Comparison of ENCODE assay signal across 19 cellular contexts in the genomic region with DNA sequence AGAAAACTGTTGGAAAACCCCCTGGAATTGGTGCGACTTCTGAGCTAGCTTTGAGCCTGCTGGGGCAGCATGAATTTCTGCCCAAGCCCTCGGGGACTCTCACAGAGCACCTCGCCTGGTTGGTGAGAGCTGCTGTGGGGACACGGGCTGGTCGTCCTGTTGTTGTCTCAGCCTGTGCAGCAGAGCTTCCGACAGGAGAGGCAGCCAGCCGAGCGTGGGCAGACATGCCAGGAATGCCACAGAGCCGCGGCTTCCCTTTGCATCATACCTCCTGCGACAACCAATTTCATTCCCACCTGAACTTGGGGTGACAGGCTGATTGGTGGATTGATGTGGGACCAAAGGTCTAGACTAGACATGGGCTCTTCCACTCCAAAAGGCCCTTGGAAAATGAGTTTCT.
"Had no signal": no experiment of that assay in that cellular context is flagged by ENCODE, and none has a peak within 500 bp of the region (broad histone marks: within the 10 kb centered on the region; RNA-seq: fewer than 3 reads in every experiment).

No MANE protein-coding gene starts in this region.

- H3K27ac ChIP-seq: colonic mucosa, esophagus squamous epithelium, left ventricle myocardium inferior had no signal

- H3K4me3 ChIP-seq: colonic mucosa, esophagus squamous epithelium, left ventricle myocardium inferior, mucosa of descending colon had no signal

- H3K9me3 ChIP-seq: colonic mucosa, esophagus squamous epithelium, left ventricle myocardium inferior, mucosa of descending colon had no signal

- FAIRE-seq: endometrium, TTC549 had no signal

- ATAC-seq: activated CD8-positive, alpha-beta T cell treated with anti-CD3 and anti-CD28 coated beads, Interleukin-2, amount 10 ng/mL, durations not matched to agents 7 days and 5 days; activated T-cell treated with anti-CD3 and anti-CD28 coated beads, Interleukin-2, amount 50 U/mL, for 72 hours; mucosa of descending colon; naive thymus-derived CD4-positive, alpha-beta T cell; stimulated activated effector memory CD8-positive, alpha-beta T cell treated with anti-CD3 and anti-CD28 coated beads, Interleukin-12 subunit alpha, Interleukin-12 subunit beta, amount 100 ng/mL, for 72 hours had no signal

- DNase-seq: activated B cell treated with CpG ODN at 0.5 μM for 24 hours; activated CD4-positive, alpha-beta T cell treated with anti-CD3 and anti-CD28 coated beads, Interleukin-2, amount 10 ng/mL, durations not matched to agents 24 days and 14 days; activated CD8-positive, alpha-beta memory T cell treated with anti-CD3 and anti-CD28 coated beads, Interleukin-2, amount 50 U/mL, for 4 hours; activated CD8-positive, alpha-beta T cell treated with anti-CD3 and anti-CD28 coated beads, Interleukin-2, amount 10 ng/mL, durations not matched to agents 7 days and 5 days; activated gamma-delta T cell treated with Interleukin-2 at 50 U/mL for 16 hours; activated T-cell treated with anti-CD3 and anti-CD28 coated beads, Interleukin-2, amount 50 U/mL, for 72 hours; amniotic stem cell; central memory CD4-positive, alpha-beta T cell; colonic mucosa; esophagus squamous epithelium; glutamatergic neuron; left ventricle myocardium inferior; mucosa of descending colon; naive thymus-derived CD4-positive, alpha-beta T cell; posterior cingulate gyrus; T-helper 2 cell had no signal

- H3K4me1 ChIP-seq: colonic mucosa, esophagus squamous epithelium, left ventricle myocardium inferior had no signal

- H3K36me3 ChIP-seq: colonic mucosa, esophagus squamous epithelium, left ventricle myocardium inferior had no signal

- H3K27me3 ChIP-seq: colonic mucosa had no signal
